In the genomic region with DNA sequence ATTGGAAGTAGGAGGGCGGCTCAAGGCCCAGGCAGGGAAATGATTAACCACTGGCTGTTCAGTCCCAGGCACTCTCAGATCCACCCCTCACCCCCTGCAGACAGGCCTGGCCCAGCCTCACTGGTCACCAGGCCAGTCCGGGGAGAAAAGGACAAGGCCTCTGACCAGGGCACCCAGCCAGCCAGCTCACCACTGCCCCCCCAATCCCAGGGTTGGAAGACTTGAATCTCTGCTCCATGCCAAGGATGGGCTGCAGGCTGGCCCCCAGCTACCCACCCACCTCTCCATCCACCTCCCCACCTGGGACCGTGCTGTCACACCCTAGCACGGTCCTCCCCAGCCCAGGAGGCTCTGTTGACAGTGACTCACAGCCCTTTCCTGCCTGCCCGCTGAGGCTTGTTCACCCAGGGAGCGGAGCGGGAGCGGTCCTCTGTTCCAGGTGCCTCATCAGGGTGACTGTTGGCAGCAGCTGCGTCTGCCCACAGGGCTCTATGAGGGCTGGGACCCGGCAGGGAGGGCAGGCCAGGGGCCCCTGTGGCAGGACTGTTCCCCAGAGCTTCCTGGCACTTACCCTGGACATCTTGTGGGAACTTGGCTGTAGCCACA, we compare ENCODE assay signal across 12 cellular contexts. TPM values are rescaled to one million over a fixed set of nuclear protein-coding genes. Genes with fewer than 3 reads are reported as not detected.
DNase-seq lines count a peak whose midpoint lies in the region; ATAC-seq and TF ChIP-seq lines count a peak whose summit lies in the region.
"Had no signal": no experiment of that assay in that cellular context is flagged by ENCODE, and none has a peak within 500 bp of the region (broad histone marks: within the 10 kb centered on the region; RNA-seq: fewer than 3 reads in every experiment).

No MANE protein-coding gene starts in this region.

- H3K27me3 ChIP-seq in left ventricle myocardium inferior (ENCODE audit: low read depth) (peaks cover 33% of the 10 kb centered on the region), colonic mucosa (peaks cover 5% of the 10 kb centered on the region), mucosa of rectum (ENCODE audit: control insufficient read depth in 2 of 2, insufficient read depth in 2 of 2, low read length in 2 of 2) (peaks cover 3 to 6% of the 10 kb centered on the region in 2 donors)
- H3K27me3 ChIP-seq in effector memory CD4-positive, alpha-beta T cell (replicated peaks; ENCODE audit: control insufficient read depth, insufficient read depth, low read length, poor library complexity, severe bottlenecking): peaks cover 33% of the 10 kb centered on the region

- DNase-seq in left ventricle myocardium superior: no peak
- DNase-seq in left ventricle myocardium inferior: no peak
- DNase-seq in colonic mucosa: peak; percentile 87
- DNase-seq in effector memory CD4-positive, alpha-beta T cell: no peak
- no peak for DNase-seq in DMS79 treated with DMSO at 0.1 percent for 48 hours (lab: John Stamatoyannopoulos, UW)
- DNase-seq: activated T-cell treated with anti-CD3 and anti-CD28 coated beads, Interleukin-2, amount 50 U/mL, for 24 hours; brain microvascular endothelial cell; NCI-H1436; stimulated activated naive CD4-positive, alpha-beta T cell had no signal

- H3K9me3 ChIP-seq in left ventricle myocardium inferior (replicated peaks) (no peaks in the 10 kb centered on the region), colonic mucosa (no peaks in the 10 kb centered on the region), mucosa of rectum (ENCODE audit: control insufficient read depth in 2 of 2, low read length in 2 of 2) (no peaks in the 10 kb centered on the region)
- H3K9me3 ChIP-seq in effector memory CD4-positive, alpha-beta T cell (ENCODE audit: control insufficient read depth, low read length): no peaks in the 10 kb centered on the region

- H3K4me3 ChIP-seq in left ventricle myocardium inferior (no peak overlapping the region), colonic mucosa (peak overlapping the region; percentile 16), mucosa of rectum (ENCODE audit: low read length in 2 of 2) (peak overlapping the region; percentile 82 to 83)
- no peak overlapping the region for H3K4me3 ChIP-seq in effector memory CD4-positive, alpha-beta T cell (ENCODE audit: insufficient read depth, low read depth, low read length, poor library complexity, severe bottlenecking)

- intact Hi-C loops in left ventricle myocardium superior (cut with micrococcal nuclease) (no loop called here), left ventricle myocardium inferior (cut with micrococcal nuclease) (no loop called here), colonic mucosa (cut with DNase I) (no loop called here)

- TF ChIP-seq CTCF in left ventricle myocardium inferior (IDR thresholded peaks at IDR 0.05; ENCODE audit: borderline replicate concordance) (no peak), colonic mucosa (IDR thresholded peaks at IDR 0.05) (no peak)

- H3K9ac ChIP-seq in colonic mucosa (ENCODE audit: low read depth in 2 of 2, low read length in 2 of 2) (peak overlapping the region; percentile 47 to 97), mucosa of rectum (ENCODE audit: low read depth in 1 of 2, low read length in 2 of 2) (peak overlapping the region; percentile 63 to 96)

- H3K36me3 ChIP-seq in left ventricle myocardium inferior (no peaks in the 10 kb centered on the region), colonic mucosa (no peaks in the 10 kb centered on the region), mucosa of rectum (ENCODE audit: control insufficient read depth in 2 of 2, insufficient read depth in 2 of 2, low read length in 2 of 2) (peaks cover 0 to 5% of the 10 kb centered on the region in 2 donors)
- H3K36me3 ChIP-seq in effector memory CD4-positive, alpha-beta T cell (ENCODE audit: control insufficient read depth, insufficient read depth, low read length): no peaks in the 10 kb centered on the region
- H3K36me3 ChIP-seq: brain microvascular endothelial cell had no signal

- peaks cover 26% of the 10 kb centered on the region for H3K4me1 ChIP-seq in left ventricle myocardium inferior
- H3K4me1 ChIP-seq in colonic mucosa: peaks cover 6% of the 10 kb centered on the region
- H3K4me1 ChIP-seq in mucosa of rectum (ENCODE audit: control insufficient read depth in 2 of 2, insufficient read depth in 2 of 2, low read length in 2 of 2): peaks cover 32 to 44% of the 10 kb centered on the region in 2 donors
- H3K4me1 ChIP-seq in effector memory CD4-positive, alpha-beta T cell (ENCODE audit: control insufficient read depth, insufficient read depth, low read length, poor library complexity, severe bottlenecking): peaks cover 5% of the 10 kb centered on the region

- ATAC-seq in left ventricle myocardium superior (peak; percentile 6), GM18873 (IDR thresholded peaks at IDR 0.05; ENCODE audit: low FRiP score, unreplicated experiment) (no peak), HG03095 (IDR thresholded peaks at IDR 0.05; ENCODE audit: unreplicated experiment) (no peak)

- no peak overlapping the region for H3K27ac ChIP-seq in left ventricle myocardium inferior (replicated peaks)
- peak overlapping the region; percentile 92 for H3K27ac ChIP-seq in colonic mucosa
- H3K27ac ChIP-seq in mucosa of rectum (ENCODE audit: low read depth in 2 of 2, low read length in 2 of 2): peak overlapping the region; percentile 93 to 98
- no peak overlapping the region for H3K27ac ChIP-seq in effector memory CD4-positive, alpha-beta T cell (ENCODE audit: insufficient read depth, low read length, poor library complexity, severe bottlenecking)
- H3K27ac ChIP-seq: brain microvascular endothelial cell had no signal

RNA-seq across cellular contexts. Expression of gene LAD1, which starts 2.2 kb away (rescaled TPM):
- total RNA-seq in left ventricle myocardium superior (2.2 TPM), left ventricle myocardium inferior (2.0 TPM), colonic mucosa (100 to 1,000 TPM; 160 to 280 TPM)

RNA-seq across cellular contexts. Expression of gene TNNT2, which starts 19.5 kb away (rescaled TPM):
- total RNA-seq in left ventricle myocardium superior: 10,350 TPM
- 8,708 TPM for total RNA-seq in left ventricle myocardium inferior
- 1 to 10 TPM; 2.4 to 4.2 TPM for total RNA-seq in colonic mucosa

RNA-seq across cellular contexts. Expression of gene TNNI1, which starts 24.6 kb away (rescaled TPM):
- total RNA-seq in left ventricle myocardium superior (1.1 TPM), left ventricle myocardium inferior (44.2 TPM), colonic mucosa (not detected)

Comparison
In these comparisons a context has a peak if more than half of its experiments do, and no peak if none do; other contexts are left out.
1. RNA of gene TNNI1, which starts 24.6 kb away (total RNA-seq): 44.2 TPM in left ventricle myocardium inferior (single experiment); 1.1 TPM in left ventricle myocardium superior (single experiment) and not detected in colonic mucosa; every median in the first group is over 10 times any median in the second.
2. H3K27ac ChIP-seq: peak in colonic mucosa (single experiment) and mucosa of rectum (2 of 2); none in left ventricle myocardium inferior (single experiment) and effector memory CD4-positive, alpha-beta T cell (single experiment).
3. H3K4me3 ChIP-seq: peak in colonic mucosa (single experiment) and mucosa of rectum (2 of 2); none in left ventricle myocardium inferior (single experiment) and effector memory CD4-positive, alpha-beta T cell (single experiment).
4. RNA of gene LAD1, which starts 2.2 kb away (total RNA-seq): 160 to 280 TPM in colonic mucosa; 2.2 TPM in left ventricle myocardium superior (single experiment) and 2.0 TPM in left ventricle myocardium inferior (single experiment); every median in the first group is over 10 times any median in the second.
5. RNA of gene TNNT2, which starts 19.5 kb away (total RNA-seq): 10,350 TPM in left ventricle myocardium superior (single experiment) and 8,708 TPM in left ventricle myocardium inferior (single experiment); 2.4 to 4.2 TPM in colonic mucosa; every median in the first group is over 1,000 times any median in the second.